1 cellular context compared by ENCODE assay signal in genomic region chr2:227804970-227805369, GRCh38.
TF ChIP-seq lines count a peak whose summit lies in the region.

No MANE protein-coding gene starts in this region.

TF ChIP-seq in endothelial cell of umbilical vein, 7 proteins besides CTCF, POLR2A, EP300 and RAD21:
- TF ChIP-seq GATA2 (IDR thresholded peaks at IDR 0.05; ENCODE audit: insufficient read depth, insufficient read length, low read depth, low read length) (no peak), JUN (IDR thresholded peaks at IDR 0.05; ENCODE audit: borderline replicate concordance, insufficient read depth, insufficient read length, low read depth) (no peak), EZH2 (IDR thresholded peaks at IDR 0.05; ENCODE audit: borderline replicate concordance, low read depth, low read length, severe bottlenecking) (no peak), FOS (IDR thresholded peaks at IDR 0.05; ENCODE audit: borderline replicate concordance, insufficient read depth, low read length) (no peak), MAX (IDR thresholded peaks at IDR 0.05; ENCODE audit: insufficient read depth, insufficient read length) (no peak)
